ENCODE assay signal across 20 cellular contexts in genomic region chr10:89064764-89065163, GRCh38.
DNase-seq lines count a peak whose midpoint lies in the region; ATAC-seq and TF ChIP-seq lines count a peak whose summit lies in the region.
"Had no signal": no experiment of that assay in that cellular context is flagged by ENCODE, and none has a peak within 500 bp of the region (broad histone marks: within the 10 kb centered on the region; RNA-seq: fewer than 3 reads in every experiment).

No MANE protein-coding gene starts in this region.

- intact Hi-C loops in mucosa of descending colon (cut with DNase I, micrococcal nuclease), result no loop called here

- whole genome bisulfite sequencing in thymus, result 89% methylated on average over 4 of the region's 4 CpGs

- peak; percentile 63 for DNase-seq in astrocyte of the spinal cord (ENCODE audit: low read depth, low spot score)
- peak; percentile 74 for DNase-seq in fibroblast of villous mesenchyme (ENCODE audit: low read depth)
- DNase-seq in mucosa of gallbladder (ENCODE audit: low spot score), result peak; percentile 10
- DNase-seq in mucosa of descending colon, result no peak
- no peak for DNase-seq in cerebellar nuclear complex (lab: John Stamatoyannopoulos, UW)
- no peak for DNase-seq in stimulated activated naive CD8-positive, alpha-beta T cell treated with anti-CD3 and anti-CD28 coated beads, Interleukin-15, amount 100 ng/mL, for 72 hours
- DNase-seq: activated CD4-positive, alpha-beta T cell treated with anti-CD3 and anti-CD28 coated beads for 48 hours; activated CD8-positive, alpha-beta memory T cell treated with anti-CD3 and anti-CD28 coated beads, Interleukin-2, amount 50 U/mL, for 48 hours; activated gamma-delta T cell treated with Interleukin-2 at 50 U/mL for 16 hours; AML-193; amygdala; cortex of kidney; H9; NCI-H1930; NCI-H446 treated with DMSO at 0.1 percent for 48 hours; retina; stimulated activated naive CD4-positive, alpha-beta T cell treated with Interleukin-2 at 50 U/mL for 16 hours had no signal

- peak overlapping the region; percentile 42 for H3K27ac ChIP-seq in thymus (ENCODE audit: low read depth)

- H3K9me3 ChIP-seq in thymus (ENCODE audit: control insufficient read depth) (no peaks in the 10 kb centered on the region), mucosa of descending colon (no peaks in the 10 kb centered on the region)

- H3K4me3 ChIP-seq in astrocyte of the spinal cord (ENCODE audit: low read depth, low read length), result no peak overlapping the region
- no peak overlapping the region for H3K4me3 ChIP-seq in fibroblast of villous mesenchyme (ENCODE audit: low read depth, low read length)
- no peak overlapping the region for H3K4me3 ChIP-seq in thymus (ENCODE audit: low read length)
- no peak overlapping the region for H3K4me3 ChIP-seq in mucosa of descending colon

- in situ Hi-C loops in astrocyte of the spinal cord (cut with HindIII; ENCODE audit: low sequenced_read_pairs), result no loop called here

- H3K4me1 Mint-ChIP-seq in stimulated activated naive CD8-positive, alpha-beta T cell treated with anti-CD3 and anti-CD28 coated beads, Interleukin-15, amount 100 ng/mL, for 72 hours, result no peaks in the 10 kb centered on the region

- H3K9me3 Mint-ChIP-seq in stimulated activated naive CD8-positive, alpha-beta T cell treated with anti-CD3 and anti-CD28 coated beads, Interleukin-15, amount 100 ng/mL, for 72 hours, result no peaks in the 10 kb centered on the region
- H3K9me3 Mint-ChIP-seq: H9, neural crest cell had no signal

- no peak overlapping the region for H3K4me3 Mint-ChIP-seq in stimulated activated naive CD8-positive, alpha-beta T cell treated with anti-CD3 and anti-CD28 coated beads, Interleukin-15, amount 100 ng/mL, for 72 hours
- H3K4me3 Mint-ChIP-seq: H9, neural crest cell had no signal

- TF ChIP-seq CTCF in astrocyte of the spinal cord (IDR thresholded peaks at IDR 0.05; ENCODE audit: low read depth, low read length) (no peak), fibroblast of villous mesenchyme (IDR thresholded peaks at IDR 0.05; ENCODE audit: insufficient read depth, low read depth, low read length) (no peak), mucosa of descending colon (IDR thresholded peaks at IDR 0.05) (no peak)

- ATAC-seq in mucosa of descending colon, result no peak
- ATAC-seq in HG03521 (IDR thresholded peaks at IDR 0.05; ENCODE audit: unreplicated experiment), result no peak
- no peak for ATAC-seq in stimulated activated naive CD8-positive, alpha-beta T cell treated with anti-CD3 and anti-CD28 coated beads, Interleukin-15, amount 100 ng/mL, for 72 hours

- H3K27ac Mint-ChIP-seq in stimulated activated naive CD8-positive, alpha-beta T cell treated with anti-CD3 and anti-CD28 coated beads, Interleukin-15, amount 100 ng/mL, for 72 hours, result no peak overlapping the region
- H3K27ac Mint-ChIP-seq: H9 had no signal

- no peaks in the 10 kb centered on the region for H3K4me1 ChIP-seq in thymus (ENCODE audit: control insufficient read depth, insufficient read depth, low read length)
- no peaks in the 10 kb centered on the region for H3K4me1 ChIP-seq in mucosa of descending colon (ENCODE audit: low read depth)

- no peaks in the 10 kb centered on the region for H3K36me3 ChIP-seq in thymus (ENCODE audit: control insufficient read depth, insufficient read depth)
- H3K36me3 ChIP-seq in mucosa of descending colon (ENCODE audit: low read depth), result no peaks in the 10 kb centered on the region

- peaks cover 41% of the 10 kb centered on the region for H3K27me3 Mint-ChIP-seq in stimulated activated naive CD8-positive, alpha-beta T cell treated with anti-CD3 and anti-CD28 coated beads, Interleukin-15, amount 100 ng/mL, for 72 hours

- H3K27me3 ChIP-seq in thymus (ENCODE audit: control insufficient read depth, insufficient read depth), result no peaks in the 10 kb centered on the region

Comparison
In these comparisons a context has a peak if more than half of its experiments do, and no peak if none do; other contexts are left out.
1. DNase-seq: peak in astrocyte of the spinal cord (single experiment), fibroblast of villous mesenchyme (single experiment) and mucosa of gallbladder (single experiment); none in mucosa of descending colon (0 of 3), cerebellar nuclear complex (0 of 2) and stimulated activated naive CD8-positive, alpha-beta T cell treated with anti-CD3 and anti-CD28 coated beads, Interleukin-15, amount 100 ng/mL, for 72 hours (0 of 2).